Comparison of ENCODE assay signal across 8 cellular contexts in the genomic region with DNA sequence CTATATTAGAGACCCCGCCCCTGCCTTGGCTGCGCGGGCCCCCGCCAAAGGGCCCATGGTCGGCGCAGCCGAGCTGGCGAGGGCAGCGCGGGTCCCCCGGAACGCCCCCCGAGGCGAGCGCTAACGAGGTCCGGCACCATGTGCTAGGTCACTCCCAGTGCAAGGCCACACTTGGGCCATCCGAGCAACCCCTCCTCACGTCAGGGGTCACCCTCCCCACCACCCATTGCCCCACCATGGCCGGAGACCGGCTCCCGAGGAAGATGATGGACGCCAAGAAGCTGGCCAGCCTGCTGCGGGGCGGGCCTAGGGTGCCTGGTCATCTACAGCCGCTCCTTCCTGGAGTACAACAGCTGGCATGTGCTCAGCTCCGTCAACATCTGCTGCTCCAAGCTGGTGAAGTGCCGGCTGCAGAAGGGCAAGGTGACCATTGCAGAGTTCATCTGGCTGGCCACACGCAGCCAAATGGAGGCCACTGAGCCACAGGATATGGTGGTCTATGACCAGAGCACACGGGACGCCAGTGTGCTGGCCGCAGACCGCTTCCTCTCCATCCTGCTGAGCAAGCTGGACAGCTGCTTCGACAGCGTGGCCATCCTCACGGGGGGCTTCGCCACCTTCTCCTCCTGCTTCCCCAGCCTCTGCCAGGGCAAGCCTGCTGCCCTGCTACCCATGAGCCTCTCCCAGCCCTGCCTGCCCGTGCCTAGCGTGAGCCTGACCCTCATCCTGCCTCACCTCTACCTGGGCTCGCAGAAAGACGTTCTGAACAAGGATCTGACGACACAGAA. TPM values are rescaled to one million over a fixed set of nuclear protein-coding genes. Genes with fewer than 3 reads are reported as not detected.
DNase-seq lines count a peak whose midpoint lies in the region; ATAC-seq, FAIRE-seq and TF ChIP-seq lines count a peak whose summit lies in the region.
"Had no signal": no experiment of that assay in that cellular context is flagged by ENCODE, and none has a peak within 500 bp of the region (broad histone marks: within the 10 kb centered on the region; RNA-seq: fewer than 3 reads in every experiment).

No MANE protein-coding gene starts in this region.

- peaks cover 4 to 6% of the 10 kb centered on the region in 2 experiments for H3K36me3 ChIP-seq in keratinocyte (ENCODE audit: control insufficient read depth in 2 of 2, extremely low read depth in 1 of 2, insufficient read depth in 2 of 2, low read length in 2 of 2)
- H3K36me3 ChIP-seq in SJCRH30: peaks cover 15% of the 10 kb centered on the region

- H3K4me2 ChIP-seq in keratinocyte (ENCODE audit: control insufficient read depth, extremely low read depth, insufficient read depth, low read depth, low read length): peak overlapping the region; percentile 96

- no peak for FAIRE-seq in keratinocyte (lab: Jason Lieb, UNC)

- H2AFZ ChIP-seq in keratinocyte (ENCODE audit: control insufficient read depth, low read length): no peak overlapping the region

- H3K9me1 ChIP-seq in keratinocyte (ENCODE audit: control insufficient read depth, extremely low read depth, insufficient read depth, low read length): no peaks in the 10 kb centered on the region

- dilution Hi-C loops in keratinocyte (cut with MboI; ENCODE audit: extremely low pct_ligation_motif_present, low sequenced_read_pairs): no loop called here

- H3K27ac ChIP-seq in RWPE1 (peak overlapping the region; percentile 13; the same call in 1 of the 2 replicates), keratinocyte (ENCODE audit: control insufficient read depth, insufficient read depth, low read length) (no peak overlapping the region), SJCRH30 (no peak overlapping the region)

- H3K4me3 ChIP-seq in AG04449 (ENCODE audit: low read depth, low read length): peak overlapping the region; percentile 8; the same call in 1 of the 2 replicates
- no peak overlapping the region for H3K4me3 ChIP-seq in keratinocyte (ENCODE audit: control insufficient read depth in 2 of 3, extremely low read depth in 1 of 3, insufficient read depth in 2 of 3, low read depth in 1 of 3, low read length in 3 of 3)
- H3K4me3 ChIP-seq in SJCRH30: no peak overlapping the region; the same call in 1 of the 2 replicates

- ATAC-seq in GM19463 (IDR thresholded peaks at IDR 0.05; ENCODE audit: unreplicated experiment): no peak
- ATAC-seq: foreskin keratinocyte had no signal

- CTCF ChIA-PET in AG04449 (lab: Yijun Ruan, JAX) (interaction anchor here (1.2 to 1.6 kb wide), 2 partner anchors 10 to 203 kb away, joined by 3 read pairs; no protein-coding TSS in a partner anchor), RWPE1 (lab: Yijun Ruan, JAX) (interaction anchor here (0.6 kb wide), 1 partner anchor 46 kb away, joined by 4 read pairs; no protein-coding TSS in a partner anchor)

- TF ChIP-seq CTCF in AG04449 (IDR thresholded peaks at IDR 0.05; ENCODE audit: insufficient read depth, low read length, missing control alignments): no peak
- TF ChIP-seq CTCF in RWPE1 (conservative IDR thresholded peaks at IDR 0.05; ENCODE audit: low read depth): no peak
- no peak for TF ChIP-seq CTCF in keratinocyte (optimal IDR thresholded peaks at IDR 0.05 in 1 of 3, IDR thresholded peaks at IDR 0.05 in 1 of 3, conservative IDR thresholded peaks at IDR 0.05 in 1 of 3; ENCODE audit: extremely low read depth in 1 of 3, insufficient read depth in 2 of 3, low read length in 3 of 3)

- peak overlapping the region; percentile 93 for H3K9ac ChIP-seq in keratinocyte (ENCODE audit: control insufficient read depth, extremely low read depth, insufficient read depth, low read length)

- H3K79me2 ChIP-seq in keratinocyte (ENCODE audit: control insufficient read depth, insufficient read depth, low read length): peaks cover 33% of the 10 kb centered on the region

- H3K4me1 ChIP-seq in keratinocyte (ENCODE audit: control insufficient read depth, extremely low read depth, insufficient read depth, low read length) (peaks cover 2% of the 10 kb centered on the region), SJCRH30 (no peaks in the 10 kb centered on the region)

- no peaks in the 10 kb centered on the region for H3K9me3 ChIP-seq in keratinocyte (ENCODE audit: control insufficient read depth, low read depth, low read length)
- H3K9me3 ChIP-seq in SJCRH30 (replicated peaks): no peaks in the 10 kb centered on the region

- no peaks in the 10 kb centered on the region for H4K20me1 ChIP-seq in keratinocyte (ENCODE audit: control insufficient read depth, extremely low read depth, insufficient read depth, low read length)

- H3K27me3 ChIP-seq in keratinocyte (ENCODE audit: control insufficient read depth, extremely low read depth, insufficient read depth, low read length) (no peaks in the 10 kb centered on the region), SJCRH30 (no peaks in the 10 kb centered on the region)
- H3K27me3 ChIP-seq: foreskin keratinocyte had no signal

- no peak for DNase-seq in AG04449 (ENCODE audit: low read depth, low spot score)
- DNase-seq in RWPE1 (ENCODE audit: low spot score): no peak
- DNase-seq in keratinocyte (ENCODE audit: low read depth, low spot score): no peak
- no peak for DNase-seq in GM19238 (ENCODE audit: insufficient read length, low spot score)
- no peak for DNase-seq in SJCRH30
- DNase-seq: foreskin keratinocyte, NCI-H774 had no signal

- POLR2A ChIA-PET in AG04449 (lab: Yijun Ruan, JAX): interaction anchor here (0.6 to 4.3 kb wide), 2 partner anchors 12 to 161 kb away, joined by 3 to 28 read pairs; a partner anchor contains a TSS
- POLR2A ChIA-PET in RWPE1 (lab: Yijun Ruan, JAX; ENCODE audit: low non-redundant PET): interaction anchor here (1.2 to 1.8 kb wide), 2 partner anchors 9 to 54 kb away, joined by 4 to 6 read pairs; no protein-coding TSS in a partner anchor

RNA-seq across cellular contexts. Expression of a gene that starts 12.4 kb away (rescaled TPM):
- polyA plus RNA-seq in keratinocyte: 65.3 to 78.4 TPM (median 75.8 TPM) in 3 replicates
- 51.1 TPM for polyA plus RNA-seq in keratinocyte (2011; ENCODE audit: low read depth)
- 61.3 and 69.4 TPM in 2 replicates for polyA plus RNA-seq in keratinocyte (2011; cell fraction: cytosol; rRNA removed)
- 145 and 162 TPM in 2 replicates for polyA plus RNA-seq in keratinocyte (2011; cell fraction: nucleus; rRNA removed)
- polyA plus RNA-seq in keratinocyte (2012; ENCODE audit: low replicate concordance): 46.1 and 65.3 TPM in 2 replicates
- polyA minus RNA-seq in keratinocyte: 120 to 259 TPM (median 139 TPM) in 3 replicates
- 67.5 TPM for polyA minus RNA-seq in keratinocyte (2011; cell fraction: cytosol; rRNA and poly(A)+ RNA removed)
- 86.9 and 109 TPM in 2 replicates for polyA minus RNA-seq in keratinocyte (2011; cell fraction: nucleus; rRNA and poly(A)+ RNA removed)
- total RNA-seq in SJCRH30 (2014; rRNA removed; shearing (Covaris generic)): 89.4 and 92.2 TPM in 2 replicates

RNA-seq across cellular contexts. Expression of a gene that starts 33.9 kb away (rescaled TPM):
- 2.4 to 4.8 TPM (median 3.6 TPM) in 3 replicates for polyA plus RNA-seq in keratinocyte
- polyA plus RNA-seq in keratinocyte (2011; ENCODE audit: low read depth): 2.2 TPM
- polyA plus RNA-seq in keratinocyte (2011; cell fraction: cytosol; rRNA removed): 0.71 and 0.98 TPM in 2 replicates
- polyA plus RNA-seq in keratinocyte (2011; cell fraction: nucleus; rRNA removed): 15.3 and 18.2 TPM in 2 replicates
- 1.4 and 3.9 TPM in 2 replicates for polyA plus RNA-seq in keratinocyte (2012; ENCODE audit: low replicate concordance)
- polyA minus RNA-seq in keratinocyte: 0.59 to 7.4 TPM (median 3.8 TPM) in 3 replicates
- 2.7 TPM for polyA minus RNA-seq in keratinocyte (2011; cell fraction: cytosol; rRNA and poly(A)+ RNA removed)
- polyA minus RNA-seq in keratinocyte (2011; cell fraction: nucleus; rRNA and poly(A)+ RNA removed): 6.6 and 7.5 TPM in 2 replicates
- 2.2 and 2.7 TPM in 2 replicates for total RNA-seq in SJCRH30 (2014; rRNA removed; shearing (Covaris generic))

RNA-seq across cellular contexts. Expression of a gene that starts 50.1 kb away (rescaled TPM):
- polyA plus RNA-seq in keratinocyte: 39.5 to 59.8 TPM (median 49.8 TPM) in 3 replicates
- polyA plus RNA-seq in keratinocyte (2011; ENCODE audit: low read depth): 49.7 TPM
- polyA plus RNA-seq in keratinocyte (2011; cell fraction: cytosol; rRNA removed): 26.6 and 41.9 TPM in 2 replicates
- polyA plus RNA-seq in keratinocyte (2011; cell fraction: nucleus; rRNA removed): 14.0 and 21.6 TPM in 2 replicates
- 52.0 and 68.1 TPM in 2 replicates for polyA plus RNA-seq in keratinocyte (2012; ENCODE audit: low replicate concordance)
- 3.7 to 6.7 TPM (median 5.2 TPM) in 3 replicates for polyA minus RNA-seq in keratinocyte
- 10.2 TPM for polyA minus RNA-seq in keratinocyte (2011; cell fraction: cytosol; rRNA and poly(A)+ RNA removed)
- polyA minus RNA-seq in keratinocyte (2011; cell fraction: nucleus; rRNA and poly(A)+ RNA removed): 2.2 and 2.6 TPM in 2 replicates
- total RNA-seq in SJCRH30 (2014; rRNA removed; shearing (Covaris generic)): 78.2 and 79.1 TPM in 2 replicates

RNA-seq across cellular contexts. Expression of a gene that starts 53.6 kb away (rescaled TPM):
- 34.2 to 83.5 TPM (median 39.2 TPM) in 3 replicates for polyA plus RNA-seq in keratinocyte
- polyA plus RNA-seq in keratinocyte (2011; ENCODE audit: low read depth): 39.5 TPM
- 26.0 and 40.6 TPM in 2 replicates for polyA plus RNA-seq in keratinocyte (2011; cell fraction: cytosol; rRNA removed)
- polyA plus RNA-seq in keratinocyte (2011; cell fraction: nucleus; rRNA removed): 130 and 180 TPM in 2 replicates
- polyA plus RNA-seq in keratinocyte (2012; ENCODE audit: low replicate concordance): 45.9 and 88.6 TPM in 2 replicates
- polyA minus RNA-seq in keratinocyte: 74.5 to 131 TPM (median 122 TPM) in 3 replicates
- 52.0 TPM for polyA minus RNA-seq in keratinocyte (2011; cell fraction: cytosol; rRNA and poly(A)+ RNA removed)
- 96.3 and 104 TPM in 2 replicates for polyA minus RNA-seq in keratinocyte (2011; cell fraction: nucleus; rRNA and poly(A)+ RNA removed)
- total RNA-seq in SJCRH30 (2014; rRNA removed; shearing (Covaris generic)): 36.5 and 41.1 TPM in 2 replicates
